1 cellular context compared by ENCODE assay signal in the genomic region with DNA sequence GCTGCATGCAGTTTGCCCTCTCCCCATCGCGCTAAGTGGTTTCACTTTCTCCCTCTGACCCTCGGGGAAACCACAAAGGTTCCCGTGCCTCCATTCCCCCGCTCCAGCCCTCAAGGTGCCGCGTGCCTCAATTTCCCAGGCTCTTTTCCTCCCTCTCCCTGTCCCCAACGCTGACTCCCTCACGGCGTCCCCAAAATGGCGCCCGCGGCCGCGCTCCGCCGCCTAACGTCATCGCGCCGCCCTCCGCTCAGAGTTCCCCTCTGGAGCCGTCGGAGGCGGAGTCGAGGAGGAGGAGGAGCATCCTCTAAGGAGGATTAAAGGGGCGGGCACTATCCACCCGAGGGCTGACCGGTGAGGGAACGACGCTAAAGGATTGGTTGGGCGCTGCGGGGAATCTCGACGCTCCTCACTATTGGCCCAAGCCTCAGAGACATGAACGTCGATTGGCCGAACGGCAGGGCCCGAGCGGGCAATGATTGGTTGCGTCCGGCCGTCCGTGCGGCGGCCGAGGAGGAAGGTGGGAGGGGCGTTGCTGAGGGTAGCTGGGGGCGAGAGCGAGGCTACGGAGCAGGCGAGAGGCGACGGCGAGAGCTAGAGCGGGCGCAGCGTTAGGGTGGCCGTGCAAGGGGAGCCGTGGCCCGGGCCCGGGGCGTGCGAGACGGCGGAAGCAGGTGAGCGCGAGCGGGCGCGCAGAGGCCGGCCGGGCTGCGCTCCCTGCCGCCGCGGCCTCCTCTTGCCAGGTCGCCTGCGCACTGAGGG.
TF ChIP-seq lines count a peak whose summit lies in the region.

A gene with protein sequence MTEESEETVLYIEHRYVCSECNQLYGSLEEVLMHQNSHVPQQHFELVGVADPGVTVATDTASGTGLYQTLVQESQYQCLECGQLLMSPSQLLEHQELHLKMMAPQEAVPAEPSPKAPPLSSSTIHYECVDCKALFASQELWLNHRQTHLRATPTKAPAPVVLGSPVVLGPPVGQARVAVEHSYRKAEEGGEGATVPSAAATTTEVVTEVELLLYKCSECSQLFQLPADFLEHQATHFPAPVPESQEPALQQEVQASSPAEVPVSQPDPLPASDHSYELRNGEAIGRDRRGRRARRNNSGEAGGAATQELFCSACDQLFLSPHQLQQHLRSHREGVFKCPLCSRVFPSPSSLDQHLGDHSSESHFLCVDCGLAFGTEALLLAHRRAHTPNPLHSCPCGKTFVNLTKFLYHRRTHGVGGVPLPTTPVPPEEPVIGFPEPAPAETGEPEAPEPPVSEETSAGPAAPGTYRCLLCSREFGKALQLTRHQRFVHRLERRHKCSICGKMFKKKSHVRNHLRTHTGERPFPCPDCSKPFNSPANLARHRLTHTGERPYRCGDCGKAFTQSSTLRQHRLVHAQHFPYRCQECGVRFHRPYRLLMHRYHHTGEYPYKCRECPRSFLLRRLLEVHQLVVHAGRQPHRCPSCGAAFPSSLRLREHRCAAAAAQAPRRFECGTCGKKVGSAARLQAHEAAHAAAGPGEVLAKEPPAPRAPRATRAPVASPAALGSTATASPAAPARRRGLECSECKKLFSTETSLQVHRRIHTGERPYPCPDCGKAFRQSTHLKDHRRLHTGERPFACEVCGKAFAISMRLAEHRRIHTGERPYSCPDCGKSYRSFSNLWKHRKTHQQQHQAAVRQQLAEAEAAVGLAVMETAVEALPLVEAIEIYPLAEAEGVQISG (plus strand): TSS at position 551 of the 759 bp plus-strand sequence. CDS start 2,441 bp downstream, outside the sequence.

TF ChIP-seq in GM12878, 131 proteins besides CTCF, POLR2A, EP300 and RAD21 (continued from another document and continues in another):
- TF ChIP-seq, protein P1, sequence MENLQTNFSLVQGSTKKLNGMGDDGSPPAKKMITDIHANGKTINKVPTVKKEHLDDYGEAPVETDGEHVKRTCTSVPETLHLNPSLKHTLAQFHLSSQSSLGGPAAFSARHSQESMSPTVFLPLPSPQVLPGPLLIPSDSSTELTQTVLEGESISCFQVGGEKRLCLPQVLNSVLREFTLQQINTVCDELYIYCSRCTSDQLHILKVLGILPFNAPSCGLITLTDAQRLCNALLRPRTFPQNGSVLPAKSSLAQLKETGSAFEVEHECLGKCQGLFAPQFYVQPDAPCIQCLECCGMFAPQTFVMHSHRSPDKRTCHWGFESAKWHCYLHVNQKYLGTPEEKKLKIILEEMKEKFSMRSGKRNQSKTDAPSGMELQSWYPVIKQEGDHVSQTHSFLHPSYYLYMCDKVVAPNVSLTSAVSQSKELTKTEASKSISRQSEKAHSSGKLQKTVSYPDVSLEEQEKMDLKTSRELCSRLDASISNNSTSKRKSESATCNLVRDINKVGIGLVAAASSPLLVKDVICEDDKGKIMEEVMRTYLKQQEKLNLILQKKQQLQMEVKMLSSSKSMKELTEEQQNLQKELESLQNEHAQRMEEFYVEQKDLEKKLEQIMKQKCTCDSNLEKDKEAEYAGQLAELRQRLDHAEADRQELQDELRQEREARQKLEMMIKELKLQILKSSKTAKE (IDR thresholded peaks at IDR 0.05; ENCODE audit: low read depth, poor library complexity, severe bottlenecking), result no peak
- TF ChIP-seq RUNX3 (IDR thresholded peaks at IDR 0.05; ENCODE audit: low read length) (peak; percentile 64), MYB (IDR thresholded peaks at IDR 0.05; ENCODE audit: borderline replicate concordance, low read depth, low read length) (no peak), TAF1 (IDR thresholded peaks at IDR 0.05; ENCODE audit: borderline replicate concordance, low read depth, low read length) (peak; percentile 87; the same call in 1 of the 2 replicates), ASH2L (IDR thresholded peaks at IDR 0.05; ENCODE audit: borderline replicate concordance, low read depth) (no peak), PKNOX1 (IDR thresholded peaks at IDR 0.05) (peak; percentile 89), IKZF1 (conservative IDR thresholded peaks at IDR 0.05) (peak; percentile 61), BMI1 (IDR thresholded peaks at IDR 0.05; ENCODE audit: borderline replicate concordance) (no peak), MEF2A (IDR thresholded peaks at IDR 0.05; ENCODE audit: insufficient read depth, low read depth, low read length) (no peak), HCFC1 (IDR thresholded peaks at IDR 0.05; ENCODE audit: low read length) (peak; percentile 42), NR2F1 (conservative IDR thresholded peaks at IDR 0.05) (peak; percentile 65; the same call in 1 of the 2 replicates), YY1 (IDR thresholded peaks at IDR 0.05; ENCODE audit: low read depth, low read length) (peak; percentile 98), CREM (IDR thresholded peaks at IDR 0.05; ENCODE audit: low read depth) (peak; percentile 72), RCOR1 (conservative IDR thresholded peaks at IDR 0.05; ENCODE audit: low read depth, low read length) (no peak), ZBED1 (IDR thresholded peaks at IDR 0.05; ENCODE audit: borderline replicate concordance) (no peak), SUPT20H (IDR thresholded peaks at IDR 0.05; ENCODE audit: borderline replicate concordance, control insufficient read depth, low read depth, low read length) (no peak), SMAD5 (IDR thresholded peaks at IDR 0.05; ENCODE audit: low read depth) (peak; percentile 95), WRNIP1 (IDR thresholded peaks at IDR 0.05; ENCODE audit: borderline replicate concordance, low read depth, low read length) (no peak), NFYA (IDR thresholded peaks at IDR 0.05; ENCODE audit: borderline replicate concordance, low read depth, low read length) (peak; percentile 52; the same call in 1 of the 2 replicates), RELA (IDR thresholded peaks at IDR 0.05; ENCODE audit: borderline replicate concordance, partially characterized antibody) (peak; percentile 72), FOXK2 (IDR thresholded peaks at IDR 0.05) (no peak), RAD51 (IDR thresholded peaks at IDR 0.05) (no peak), KAT2A (conservative IDR thresholded peaks at IDR 0.05; ENCODE audit: control insufficient read depth, low read depth, low read length) (no peak), FOXM1 (IDR thresholded peaks at IDR 0.05; ENCODE audit: low read depth, low read length) (no peak), BCLAF1 (IDR thresholded peaks at IDR 0.05) (no peak), SPI1 (IDR thresholded peaks at IDR 0.05; ENCODE audit: borderline replicate concordance, insufficient read depth, low read depth, low read length) (peak; percentile 55), ZNF384 (IDR thresholded peaks at IDR 0.05; ENCODE audit: borderline replicate concordance, low read depth, low read length) (no peak), CHD2 (IDR thresholded peaks at IDR 0.05; ENCODE audit: borderline replicate concordance, low read depth, low read length) (peak; percentile 95), JUND (IDR thresholded peaks at IDR 0.05; ENCODE audit: low read depth, low read length) (no peak), E2F4 (IDR thresholded peaks at IDR 0.05; ENCODE audit: low read depth, low read length) (no peak), CEBPZ (IDR thresholded peaks at IDR 0.05; ENCODE audit: low read depth, low read length) (peak; percentile 90), MAX (IDR thresholded peaks at IDR 0.05; ENCODE audit: low read depth, low read length) (0 out of 2 replicates have a peak, but pooled peaks have one; percentile 2), ZSCAN29 (IDR thresholded peaks at IDR 0.05) (0 out of 2 replicates have a peak, but pooled peaks have one; percentile 35), RFX5 (IDR thresholded peaks at IDR 0.05; ENCODE audit: low read depth, low read length) (peak; percentile 97)
- TF ChIP-seq, protein P2, sequence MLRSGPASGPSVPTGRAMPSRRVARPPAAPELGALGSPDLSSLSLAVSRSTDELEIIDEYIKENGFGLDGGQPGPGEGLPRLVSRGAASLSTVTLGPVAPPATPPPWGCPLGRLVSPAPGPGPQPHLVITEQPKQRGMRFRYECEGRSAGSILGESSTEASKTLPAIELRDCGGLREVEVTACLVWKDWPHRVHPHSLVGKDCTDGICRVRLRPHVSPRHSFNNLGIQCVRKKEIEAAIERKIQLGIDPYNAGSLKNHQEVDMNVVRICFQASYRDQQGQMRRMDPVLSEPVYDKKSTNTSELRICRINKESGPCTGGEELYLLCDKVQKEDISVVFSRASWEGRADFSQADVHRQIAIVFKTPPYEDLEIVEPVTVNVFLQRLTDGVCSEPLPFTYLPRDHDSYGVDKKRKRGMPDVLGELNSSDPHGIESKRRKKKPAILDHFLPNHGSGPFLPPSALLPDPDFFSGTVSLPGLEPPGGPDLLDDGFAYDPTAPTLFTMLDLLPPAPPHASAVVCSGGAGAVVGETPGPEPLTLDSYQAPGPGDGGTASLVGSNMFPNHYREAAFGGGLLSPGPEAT (IDR thresholded peaks at IDR 0.05; ENCODE audit: low read depth), result peak; percentile 83
- TF ChIP-seq, protein P3, sequence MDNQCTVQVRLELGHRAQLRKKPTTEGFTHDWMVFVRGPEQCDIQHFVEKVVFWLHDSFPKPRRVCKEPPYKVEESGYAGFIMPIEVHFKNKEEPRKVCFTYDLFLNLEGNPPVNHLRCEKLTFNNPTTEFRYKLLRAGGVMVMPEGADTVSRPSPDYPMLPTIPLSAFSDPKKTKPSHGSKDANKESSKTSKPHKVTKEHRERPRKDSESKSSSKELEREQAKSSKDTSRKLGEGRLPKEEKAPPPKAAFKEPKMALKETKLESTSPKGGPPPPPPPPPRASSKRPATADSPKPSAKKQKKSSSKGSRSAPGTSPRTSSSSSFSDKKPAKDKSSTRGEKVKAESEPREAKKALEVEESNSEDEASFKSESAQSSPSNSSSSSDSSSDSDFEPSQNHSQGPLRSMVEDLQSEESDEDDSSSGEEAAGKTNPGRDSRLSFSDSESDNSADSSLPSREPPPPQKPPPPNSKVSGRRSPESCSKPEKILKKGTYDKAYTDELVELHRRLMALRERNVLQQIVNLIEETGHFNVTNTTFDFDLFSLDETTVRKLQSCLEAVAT (IDR thresholded peaks at IDR 0.05), result peak; percentile 65
